ENCODE assay signal across 3 cellular contexts in the genomic region with DNA sequence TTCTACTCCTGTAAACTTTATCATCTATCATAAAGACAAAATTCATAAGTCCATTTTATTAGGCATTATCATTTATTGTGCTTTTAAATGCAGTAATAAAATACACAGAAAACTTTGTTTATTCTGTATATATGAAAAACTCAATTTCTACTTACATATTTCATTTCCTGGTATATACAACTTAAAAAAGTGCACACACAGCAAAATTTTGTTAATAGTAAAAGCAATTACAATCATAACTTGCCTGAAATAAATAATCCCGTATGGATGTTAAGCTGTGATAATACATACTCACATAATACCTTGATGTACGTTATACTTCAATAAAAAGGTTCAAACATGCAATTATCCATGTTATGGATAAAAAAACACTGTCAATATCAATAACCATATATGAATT.
A peak's percentile ranks its signal among the peaks of the same experiment; 100 is the strongest.
TF ChIP-seq lines count a peak whose summit lies in the region.

No MANE protein-coding gene starts in this region.

TF ChIP-seq in A549, 52 proteins besides CTCF, POLR2A, EP300 and RAD21:
- no peak for TF ChIP-seq HOXB5 (CRISPR knock-in tag; IDR thresholded peaks at IDR 0.05)
- TF ChIP-seq MAFK (IDR thresholded peaks at IDR 0.05; ENCODE audit: partially characterized antibody) = peak; percentile 97

TF ChIP-seq in IMR-90, 13 proteins besides CTCF, POLR2A, EP300 and RAD21:
- no peak for TF ChIP-seq CHD1 (IDR thresholded peaks at IDR 0.05; ENCODE audit: low read depth, low read length)
- peak; percentile 99 for TF ChIP-seq MAFK (IDR thresholded peaks at IDR 0.05; ENCODE audit: low read depth, low read length)

TF ChIP-seq in H1, 55 proteins besides CTCF, POLR2A, EP300 and RAD21:
- no peak for TF ChIP-seq KDM5A (IDR thresholded peaks at IDR 0.05; ENCODE audit: low read length)
- no peak for TF ChIP-seq RBBP5 (IDR thresholded peaks at IDR 0.05; ENCODE audit: borderline replicate concordance, low read depth, low read length)
- no peak for TF ChIP-seq CBX8 (IDR thresholded peaks at IDR 0.05; ENCODE audit: borderline replicate concordance, low read depth, low read length)
- no peak for TF ChIP-seq TEAD4 (IDR thresholded peaks at IDR 0.05; ENCODE audit: low read depth, low read length)
- TF ChIP-seq EGR1 (IDR thresholded peaks at IDR 0.05; ENCODE audit: borderline replicate concordance, low read depth, low read length) = no peak
- peak; percentile 79; the same call in 1 of the 2 replicates for TF ChIP-seq MAFK (IDR thresholded peaks at IDR 0.05; ENCODE audit: low read depth, low read length)
TF ChIP-seq in H1: peak in this region for 1.
